1 cellular context compared by ENCODE assay signal in genomic region chr5:158519433-158520025, GRCh38.
TF ChIP-seq lines count a peak whose summit lies in the region.

No MANE protein-coding gene starts in this region.

TF ChIP-seq in HepG2, 621 proteins besides CTCF, POLR2A, EP300 and RAD21 (continued from another document and continues in another):
- TF ChIP-seq PAXIP1 (CRISPR knock-in tag; conservative IDR thresholded peaks at IDR 0.05) (peak; percentile 84), PTBP1 (IDR thresholded peaks at IDR 0.05; ENCODE audit: low read depth, low read length, poor library complexity, severe bottlenecking) (no peak), SALL2 (CRISPR knock-in tag; IDR thresholded peaks at IDR 0.05) (no peak), SYNCRIP (IDR thresholded peaks at IDR 0.05; ENCODE audit: insufficient read depth, low read depth, low read length) (no peak), PHB2 (IDR thresholded peaks at IDR 0.05; ENCODE audit: partially characterized antibody) (no peak), ZNF451 (CRISPR knock-in tag; IDR thresholded peaks at IDR 0.05) (no peak), ZNF414 (CRISPR knock-in tag; IDR thresholded peaks at IDR 0.05) (no peak), MEIS2 (CRISPR knock-in tag; IDR thresholded peaks at IDR 0.05) (no peak), ZNF383 (CRISPR knock-in tag; IDR thresholded peaks at IDR 0.05; ENCODE audit: borderline replicate concordance) (no peak), ZNF784 (CRISPR knock-in tag; IDR thresholded peaks at IDR 0.05; ENCODE audit: borderline replicate concordance) (no peak), RERE (CRISPR knock-in tag; IDR thresholded peaks at IDR 0.05; ENCODE audit: low read depth) (peak; percentile 72; the same call in 1 of the 2 replicates), RNF2 (conservative IDR thresholded peaks at IDR 0.05; ENCODE audit: low read depth) (no peak), TEAD3 (CRISPR knock-in tag; optimal IDR thresholded peaks at IDR 0.05; ENCODE audit: borderline replicate concordance) (peak; percentile 89), ZNF136 (CRISPR knock-in tag; IDR thresholded peaks at IDR 0.05; ENCODE audit: low read depth) (no peak), ZNF251 (CRISPR knock-in tag; IDR thresholded peaks at IDR 0.05) (no peak), ZFX (CRISPR knock-in tag; IDR thresholded peaks at IDR 0.05; ENCODE audit: low read depth) (no peak), ZNF256 (CRISPR knock-in tag; conservative IDR thresholded peaks at IDR 0.05) (no peak), RFX5 (IDR thresholded peaks at IDR 0.05; ENCODE audit: low read depth, low read length) (no peak), ZNF34 (CRISPR knock-in tag; IDR thresholded peaks at IDR 0.05; ENCODE audit: borderline replicate concordance) (no peak), MTF2 (CRISPR knock-in tag; IDR thresholded peaks at IDR 0.05; ENCODE audit: borderline replicate concordance) (no peak), PCBP2 (optimal IDR thresholded peaks at IDR 0.05; ENCODE audit: low read depth, low read length, poor library complexity, severe bottlenecking) (no peak), POLR2G (IDR thresholded peaks at IDR 0.05; ENCODE audit: low read depth, low read length) (no peak), ZFP41 (CRISPR knock-in tag; IDR thresholded peaks at IDR 0.05; ENCODE audit: borderline replicate concordance) (no peak), NRL (CRISPR knock-in tag; IDR thresholded peaks at IDR 0.05; ENCODE audit: borderline replicate concordance) (no peak), MEF2D (CRISPR knock-in tag; IDR thresholded peaks at IDR 0.05) (no peak), ZNF766 (CRISPR knock-in tag; IDR thresholded peaks at IDR 0.05; ENCODE audit: borderline replicate concordance) (no peak), ZNF780A (CRISPR knock-in tag; IDR thresholded peaks at IDR 0.05) (no peak), NPAS2 (CRISPR knock-in tag; IDR thresholded peaks at IDR 0.05; ENCODE audit: borderline replicate concordance) (no peak), GTF2F1 (IDR thresholded peaks at IDR 0.05; ENCODE audit: low read length) (no peak), NFKB2 (CRISPR knock-in tag; IDR thresholded peaks at IDR 0.05; ENCODE audit: borderline replicate concordance) (no peak), ZBTB34 (CRISPR knock-in tag; IDR thresholded peaks at IDR 0.05) (0 out of 2 replicates have a peak, but pooled peaks have one; percentile 45), HDAC1 (CRISPR knock-in tag; IDR thresholded peaks at IDR 0.05) (peak; percentile 46; the same call in 1 of the 2 replicates), RFXANK (CRISPR knock-in tag; IDR thresholded peaks at IDR 0.05) (no peak), NFRKB (IDR thresholded peaks at IDR 0.05) (no peak), FOXK1 (CRISPR knock-in tag; IDR thresholded peaks at IDR 0.05; ENCODE audit: borderline replicate concordance, low read depth) (peak; percentile 58; the same call in 1 of the 2 replicates), ZBTB33 (CRISPR knock-in tag; IDR thresholded peaks at IDR 0.05) (no peak), ZNF432 (CRISPR knock-in tag; IDR thresholded peaks at IDR 0.05; ENCODE audit: borderline replicate concordance) (no peak), ZNF326 (CRISPR knock-in tag; IDR thresholded peaks at IDR 0.05; ENCODE audit: borderline replicate concordance) (no peak), ZMAT3 (CRISPR knock-in tag; conservative IDR thresholded peaks at IDR 0.05) (no peak)
- TF ChIP-seq, protein P1, sequence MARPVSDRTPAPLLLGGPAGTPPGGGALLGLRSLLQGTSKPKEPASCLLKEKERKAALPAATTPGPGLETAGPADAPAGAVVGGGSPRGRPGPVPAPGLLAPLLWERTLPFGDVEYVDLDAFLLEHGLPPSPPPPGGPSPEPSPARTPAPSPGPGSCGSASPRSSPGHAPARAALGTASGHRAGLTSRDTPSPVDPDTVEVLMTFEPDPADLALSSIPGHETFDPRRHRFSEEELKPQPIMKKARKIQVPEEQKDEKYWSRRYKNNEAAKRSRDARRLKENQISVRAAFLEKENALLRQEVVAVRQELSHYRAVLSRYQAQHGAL (CRISPR knock-in tag; IDR thresholded peaks at IDR 0.05; ENCODE audit: not compliant biosample characterization): no peak
- TF ChIP-seq, protein P2, sequence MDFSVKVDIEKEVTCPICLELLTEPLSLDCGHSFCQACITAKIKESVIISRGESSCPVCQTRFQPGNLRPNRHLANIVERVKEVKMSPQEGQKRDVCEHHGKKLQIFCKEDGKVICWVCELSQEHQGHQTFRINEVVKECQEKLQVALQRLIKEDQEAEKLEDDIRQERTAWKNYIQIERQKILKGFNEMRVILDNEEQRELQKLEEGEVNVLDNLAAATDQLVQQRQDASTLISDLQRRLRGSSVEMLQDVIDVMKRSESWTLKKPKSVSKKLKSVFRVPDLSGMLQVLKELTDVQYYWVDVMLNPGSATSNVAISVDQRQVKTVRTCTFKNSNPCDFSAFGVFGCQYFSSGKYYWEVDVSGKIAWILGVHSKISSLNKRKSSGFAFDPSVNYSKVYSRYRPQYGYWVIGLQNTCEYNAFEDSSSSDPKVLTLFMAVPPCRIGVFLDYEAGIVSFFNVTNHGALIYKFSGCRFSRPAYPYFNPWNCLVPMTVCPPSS (IDR thresholded peaks at IDR 0.05): no peak
- TF ChIP-seq, protein P3, sequence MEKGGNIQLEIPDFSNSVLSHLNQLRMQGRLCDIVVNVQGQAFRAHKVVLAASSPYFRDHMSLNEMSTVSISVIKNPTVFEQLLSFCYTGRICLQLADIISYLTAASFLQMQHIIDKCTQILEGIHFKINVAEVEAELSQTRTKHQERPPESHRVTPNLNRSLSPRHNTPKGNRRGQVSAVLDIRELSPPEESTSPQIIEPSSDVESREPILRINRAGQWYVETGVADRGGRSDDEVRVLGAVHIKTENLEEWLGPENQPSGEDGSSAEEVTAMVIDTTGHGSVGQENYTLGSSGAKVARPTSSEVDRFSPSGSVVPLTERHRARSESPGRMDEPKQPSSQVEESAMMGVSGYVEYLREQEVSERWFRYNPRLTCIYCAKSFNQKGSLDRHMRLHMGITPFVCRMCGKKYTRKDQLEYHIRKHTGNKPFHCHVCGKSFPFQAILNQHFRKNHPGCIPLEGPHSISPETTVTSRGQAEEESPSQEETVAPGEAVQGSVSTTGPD (CRISPR knock-in tag; IDR thresholded peaks at IDR 0.05): no peak
